14 cellular contexts compared by ENCODE assay signal in the genomic region with DNA sequence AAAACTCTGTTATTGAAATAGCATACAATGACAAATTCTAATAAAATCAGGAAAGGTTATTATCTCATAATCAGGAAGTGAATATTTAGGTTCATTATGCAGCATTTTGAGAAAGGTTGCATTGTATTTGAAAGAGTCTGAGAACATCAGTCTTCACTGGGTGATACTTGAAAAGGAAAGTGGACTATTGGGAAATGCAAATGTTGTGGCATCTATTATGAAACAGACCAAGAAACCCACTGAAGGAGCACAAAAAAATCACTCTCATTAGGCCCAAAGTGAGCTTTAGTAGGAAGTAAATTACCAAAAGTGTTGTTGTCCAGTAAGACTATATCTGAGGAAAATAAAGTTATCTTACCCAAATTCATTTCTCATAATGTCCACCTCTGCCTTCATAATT.
DNase-seq lines count a peak whose midpoint lies in the region; ATAC-seq and TF ChIP-seq lines count a peak whose summit lies in the region.
"Had no signal": no experiment of that assay in that cellular context is flagged by ENCODE, and none has a peak within 500 bp of the region (broad histone marks: within the 10 kb centered on the region; RNA-seq: fewer than 3 reads in every experiment).

No MANE protein-coding gene starts in this region.

- no peak overlapping the region for H3K9ac ChIP-seq in PC-3 (ENCODE audit: low read length)

- no peak overlapping the region for H3K4me2 ChIP-seq in PC-3 (ENCODE audit: low read length)

- H3K79me2 ChIP-seq in PC-3 (ENCODE audit: low read length) = no peaks in the 10 kb centered on the region

- H3K36me3 ChIP-seq in PC-3 (ENCODE audit: low read depth, low read length) = no peaks in the 10 kb centered on the region
- H3K36me3 ChIP-seq in psoas muscle (ENCODE audit: insufficient read depth in 1 of 2, low read depth in 1 of 2) = no peaks in the 10 kb centered on the region
- H3K36me3 ChIP-seq: thoracic aorta had no signal

- no peaks in the 10 kb centered on the region for H3K27me3 ChIP-seq in PC-3 (ENCODE audit: low read length)
- H3K27me3 ChIP-seq in psoas muscle (ENCODE audit: insufficient read depth in 3 of 3, low read length in 2 of 3) = no peaks in the 10 kb centered on the region

- TSS peak; percentile 84 for BruUV-seq in PC-3 (replicated peaks; lab: Mats Ljungman, UMichigan)

- H3F3A ChIP-seq in PC-3 (ENCODE audit: low read length, unreplicated experiment) = no peaks in the 10 kb centered on the region

- POLR2A ChIA-PET in PC-3 (lab: Charles Lee; ENCODE audit: unreplicated experiment) = no interaction called here

- peaks cover 22% of the 10 kb centered on the region for H3K4me1 ChIP-seq in PC-3 (ENCODE audit: insufficient read depth, low read length)
- no peaks in the 10 kb centered on the region for H3K4me1 ChIP-seq in psoas muscle

- ATAC-seq in GM18858 (IDR thresholded peaks at IDR 0.05; ENCODE audit: unreplicated experiment) (peak; percentile 80), GM21717 (IDR thresholded peaks at IDR 0.05; ENCODE audit: unreplicated experiment) (peak; percentile 66), HG03139 (IDR thresholded peaks at IDR 0.05; ENCODE audit: unreplicated experiment) (peak; percentile 66), PC-3 (peak; percentile 25), psoas muscle (no peak)

- no peak overlapping the region for H2AFZ ChIP-seq in PC-3 (ENCODE audit: low read length)

- H4K20me1 ChIP-seq in PC-3 (ENCODE audit: low read length) = no peaks in the 10 kb centered on the region

- no peaks in the 10 kb centered on the region for H3K9me2 ChIP-seq in PC-3 (replicated peaks; ENCODE audit: low read length)

- DNase-seq in PC-3 (no peak), GOT3 (lab: John Stamatoyannopoulos, UW) (no peak), psoas muscle (no peak), pons (ENCODE audit: low spot score) (no peak)
- no peak for DNase-seq in activated naive CD4-positive, alpha-beta T cell treated with anti-CD3 and anti-CD28 coated beads, Interleukin-2, amount 50 U/mL, for 16 hours
- DNase-seq: activated naive CD8-positive, alpha-beta T cell treated with anti-CD3 and anti-CD28 coated beads for 36 hours; CD4-positive, alpha-beta memory T cell; Kasumi-1; stimulated activated CD4-positive, alpha-beta T cell treated with anti-CD3 and anti-CD28 coated beads, Interleukin-12 subunit alpha, Interleukin-12 subunit beta, amount 100 ng/mL, for 4 hours had no signal

- CTCF ChIA-PET in PC-3 (lab: Charles Lee) = no interaction called here

- H3K27ac ChIP-seq in PC-3 (ENCODE audit: low read length) (no peak overlapping the region), psoas muscle (no peak overlapping the region)
- H3K27ac ChIP-seq: thoracic aorta, VCaP had no signal

- intact Hi-C loops in PC-3 (cut with micrococcal nuclease) (loop anchor here (1.0 to 2.0 kb wide), 3 partner anchors 15 to 125 kb away; no protein-coding TSS in a partner anchor), psoas muscle (cut with DNase I) (no loop called here)

- no peaks in the 10 kb centered on the region for H3K9me3 ChIP-seq in PC-3 (ENCODE audit: low read length)
- no peaks in the 10 kb centered on the region for H3K9me3 ChIP-seq in psoas muscle
- H3K9me3 ChIP-seq: thoracic aorta had no signal

- H3K4me3 ChIP-seq in PC-3 (ENCODE audit: low read length) = no peak overlapping the region
- H3K4me3 ChIP-seq in psoas muscle = no peak overlapping the region
- H3K4me3 ChIP-seq: thoracic aorta had no signal

- TF ChIP-seq CTCF in PC-3 (conservative IDR thresholded peaks at IDR 0.05; ENCODE audit: low read depth, low read length) = no peak
- no peak for TF ChIP-seq CTCF in psoas muscle (IDR thresholded peaks at IDR 0.05)

Comparison
In these comparisons a context has a peak if more than half of its experiments do, and no peak if none do; other contexts are left out.
1. ATAC-seq: peak in GM18858 (single experiment), GM21717 (single experiment), HG03139 (single experiment) and PC-3 (single experiment); none in psoas muscle (0 of 4).